20 cellular contexts compared by ENCODE assay signal in the genomic region with DNA sequence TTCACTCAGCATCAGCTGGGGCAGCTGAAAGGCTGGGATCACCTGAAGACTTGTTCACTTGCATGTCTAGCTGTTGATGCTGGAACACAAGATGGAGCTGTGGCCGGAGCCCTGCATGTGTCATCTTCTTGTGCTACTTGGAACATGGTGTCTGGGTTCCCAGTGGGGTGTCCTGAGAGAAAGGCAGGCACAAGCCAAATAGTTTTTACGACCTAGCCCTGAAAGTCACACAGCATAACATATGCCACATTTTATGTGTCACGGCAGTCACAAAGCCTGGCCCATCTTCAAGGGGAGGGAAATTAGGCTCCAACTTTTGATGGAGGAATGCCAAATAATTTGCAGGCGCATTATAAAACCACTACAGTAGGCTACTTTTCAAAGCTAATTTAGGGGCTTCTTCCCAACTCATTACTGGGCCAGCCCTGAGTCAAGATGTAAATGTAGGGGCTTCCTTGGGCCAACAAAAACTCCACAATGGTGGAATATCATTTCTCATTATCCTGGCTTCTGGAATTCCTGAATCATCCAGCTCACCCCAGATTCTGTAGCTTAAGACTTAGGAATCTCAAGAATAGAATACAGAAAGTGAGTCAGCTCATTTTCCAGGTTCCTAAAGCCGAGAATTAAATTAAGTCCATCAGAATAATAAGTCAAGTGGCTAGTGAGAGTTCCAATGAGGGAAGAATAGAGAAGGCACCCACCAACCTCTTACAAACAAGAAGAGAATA.
DNase-seq lines count a peak whose midpoint lies in the region; ATAC-seq and TF ChIP-seq lines count a peak whose summit lies in the region.
"Had no signal": no experiment of that assay in that cellular context is flagged by ENCODE, and none has a peak within 500 bp of the region (broad histone marks: within the 10 kb centered on the region; RNA-seq: fewer than 3 reads in every experiment).

No MANE protein-coding gene starts in this region.

- in situ Hi-C loops in G401 (cut with HindIII; ENCODE audit: low sequenced_read_pairs) = no loop called here

- no peak overlapping the region for H3K4me3 Mint-ChIP-seq in endothelial cell (ENCODE audit: unreplicated experiment)
- H3K4me3 Mint-ChIP-seq: CD8-positive, alpha-beta memory T cell had no signal

- no peak overlapping the region for H3K27ac Mint-ChIP-seq in endothelial cell (ENCODE audit: unreplicated experiment)
- H3K27ac Mint-ChIP-seq: CD8-positive, alpha-beta memory T cell had no signal

- POLR2A ChIA-PET in A673 (lab: Charles Lee; ENCODE audit: low non-redundant PET) = no interaction called here

- BruUV-seq in A673 (replicated peaks; lab: Mats Ljungman, UMichigan) = no TSS peak

- no peaks in the 10 kb centered on the region for H3K36me3 Mint-ChIP-seq in endothelial cell (ENCODE audit: low read depth, unreplicated experiment)
- H3K36me3 Mint-ChIP-seq: CD8-positive, alpha-beta memory T cell had no signal

- H3K9me3 Mint-ChIP-seq in endothelial cell (ENCODE audit: unreplicated experiment) = no peaks in the 10 kb centered on the region
- H3K9me3 Mint-ChIP-seq: CD8-positive, alpha-beta memory T cell had no signal

- H3K27ac ChIP-seq in A673 (ENCODE audit: low read depth, low read length, poor library complexity, severe bottlenecking) = no peak overlapping the region
- no peak overlapping the region for H3K27ac ChIP-seq in breast epithelium
- H3K27ac ChIP-seq: KMS-11, Peyer's patch had no signal

- TF ChIP-seq POLR2A in breast epithelium (IDR thresholded peaks at IDR 0.05) (no peak), GM18505 (IDR thresholded peaks at IDR 0.05; ENCODE audit: borderline replicate concordance, extremely low read depth, insufficient read depth, insufficient read length) (no peak)

- H3K36me3 ChIP-seq in A673 (ENCODE audit: insufficient read depth, low read length, poor library complexity, severe bottlenecking) (no peaks in the 10 kb centered on the region), breast epithelium (no peaks in the 10 kb centered on the region)
- H3K36me3 ChIP-seq: Peyer's patch had no signal

- DNase-seq in A673 (ENCODE audit: low spot score) (peak; percentile 69), G401 (ENCODE audit: low spot score) (peak; percentile 11), NCI-H226 (peak; percentile 8), fibroblast of the aortic adventitia (ENCODE audit: low read depth) (peak; percentile 37), breast epithelium (ENCODE audit: low spot score in 2 of 2) (no peak), endothelial cell (ENCODE audit: low spot score) (no peak), NCI-H2081 (lab: John Stamatoyannopoulos, UW) (no peak)
- DNase-seq: C1 segment of cervical spinal cord; CD8-positive, alpha-beta memory T cell; GOT3; NCI-H1436; NCI-H1930; NCI-H2171; NCI-H748 treated with DMSO at 0.1 percent for 48 hours; NK-92 treated with Interleukin-12 subunit alpha and Interleukin-12 subunit beta, amount 100 ng/mL, for 24 hours; Peyer's patch had no signal

- H3K4me3 ChIP-seq in A673 (ENCODE audit: low read depth, low read length, poor library complexity, severe bottlenecking) (no peak overlapping the region), fibroblast of the aortic adventitia (ENCODE audit: low read depth, low read length) (no peak overlapping the region), breast epithelium (no peak overlapping the region)
- H3K4me3 ChIP-seq: GM12878, Peyer's patch had no signal

- no peaks in the 10 kb centered on the region for H3K9me3 ChIP-seq in A673 (ENCODE audit: low read depth, low read length, poor library complexity, severe bottlenecking)
- H3K9me3 ChIP-seq in breast epithelium = no peaks in the 10 kb centered on the region
- H3K9me3 ChIP-seq: Peyer's patch had no signal

- peaks cover 3% of the 10 kb centered on the region for H3K27me3 Mint-ChIP-seq in endothelial cell (ENCODE audit: unreplicated experiment)
- H3K27me3 Mint-ChIP-seq: CD8-positive, alpha-beta memory T cell had no signal

- ATAC-seq in GM18505 (IDR thresholded peaks at IDR 0.05; ENCODE audit: unreplicated experiment) = no peak
- ATAC-seq: GM12878, Right ventricle myocardium inferior had no signal

- no peaks in the 10 kb centered on the region for H3K27me3 ChIP-seq in A673 (replicated peaks; ENCODE audit: insufficient read depth, low read depth, low read length, poor library complexity)
- H3K27me3 ChIP-seq in breast epithelium = no peaks in the 10 kb centered on the region
- H3K27me3 ChIP-seq: Peyer's patch had no signal

- H3K4me1 Mint-ChIP-seq in endothelial cell (ENCODE audit: unreplicated experiment) = no peaks in the 10 kb centered on the region
- H3K4me1 Mint-ChIP-seq: CD8-positive, alpha-beta memory T cell had no signal

- intact Hi-C loops in A673 (cut with micrococcal nuclease; ENCODE audit: unreplicated experiment) = no loop called here
- intact Hi-C loops in breast epithelium (cut with DNase I; ENCODE audit: low total_unique reads) = no loop called here

- CTCF ChIA-PET in A673 (lab: Charles Lee) = interaction anchor here (0.6 kb wide), 1 partner anchor 57 kb away, joined by 13 read pairs; no protein-coding TSS in a partner anchor

- H3K4me1 ChIP-seq in A673 (ENCODE audit: insufficient read depth, low read length, poor library complexity, severe bottlenecking) (no peaks in the 10 kb centered on the region), breast epithelium (no peaks in the 10 kb centered on the region)
- H3K4me1 ChIP-seq: Peyer's patch had no signal

- TF ChIP-seq CTCF in A673 (conservative IDR thresholded peaks at IDR 0.05; ENCODE audit: low read depth, low read length) = no peak
- no peak for TF ChIP-seq CTCF in fibroblast of the aortic adventitia (IDR thresholded peaks at IDR 0.05; ENCODE audit: insufficient read depth, low read length)
- TF ChIP-seq CTCF in breast epithelium (IDR thresholded peaks at IDR 0.05) = no peak
- TF ChIP-seq CTCF in endothelial cell (IDR thresholded peaks at IDR 0.05; ENCODE audit: unreplicated experiment) = no peak

Comparison
In these comparisons a context has a peak if more than half of its experiments do, and no peak if none do; other contexts are left out.
1. DNase-seq: peak in A673 (single experiment), G401 (single experiment), NCI-H226 (single experiment) and fibroblast of the aortic adventitia (single experiment); none in breast epithelium (0 of 2), endothelial cell (single experiment) and NCI-H2081 (0 of 2).